In the genomic region with DNA sequence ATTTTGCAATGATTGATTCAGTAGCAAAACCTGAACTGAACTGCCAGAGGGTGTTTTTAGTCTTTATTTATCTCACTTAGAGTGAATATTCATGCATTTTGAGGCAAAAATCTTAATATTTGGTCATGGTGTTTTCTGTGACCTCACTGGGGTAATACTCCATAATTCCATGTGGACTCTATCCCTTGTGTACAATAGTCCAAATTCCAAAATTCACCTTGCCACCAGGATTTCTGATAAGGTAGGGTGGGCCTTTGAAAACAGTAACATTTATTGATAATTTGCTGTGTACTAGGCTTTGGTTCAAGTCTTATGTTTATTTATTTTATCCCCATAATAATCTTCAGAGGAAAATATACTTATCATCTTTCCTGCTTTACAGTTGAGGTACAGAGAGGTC, we compare ENCODE assay signal across 25 cellular contexts.
"Had no signal": no experiment of that assay in that cellular context is flagged by ENCODE, and none has a peak within 500 bp of the region (broad histone marks: within the 10 kb centered on the region; RNA-seq: fewer than 3 reads in every experiment).

No MANE protein-coding gene starts in this region.

- H3K27ac ChIP-seq: colonic mucosa, coronary artery, dorsolateral prefrontal cortex, epithelial cell of prostate, esophagus muscularis mucosa, esophagus squamous epithelium, foreskin keratinocyte, gastrocnemius medialis, gastroesophageal sphincter, heart left ventricle, heart right ventricle had no signal

- DNase-seq: colonic mucosa; cortex of kidney; dermis blood vessel endothelial cell; dorsolateral prefrontal cortex; effector CD4-positive, alpha-beta T cell; effector CD8-positive, alpha-beta T cell; effector memory CD4-positive, alpha-beta T cell; effector memory CD8-positive, alpha-beta T cell; endodermal cell; erythroblast; esophagus squamous epithelium; foreskin fibroblast; foreskin keratinocyte; foreskin melanocyte; gastrocnemius medialis; glutamatergic neuron; head of caudate nucleus; heart left ventricle; heart right ventricle had no signal

- H3K36me3 ChIP-seq: colonic mucosa, esophagus muscularis mucosa, esophagus squamous epithelium, gastrocnemius medialis, gastroesophageal sphincter, heart left ventricle, heart right ventricle had no signal

- H3K27ac Mint-ChIP-seq: dendritic cell treated with granulocyte-macrophage colony-stimulating factor and Interleukin-4, amounts not matched to agents 40 ng/mL and 50 ng/mL, for 4 days; effector memory CD8-positive, alpha-beta T cell; endodermal cell had no signal

- H3K4me3 Mint-ChIP-seq: dendritic cell treated with granulocyte-macrophage colony-stimulating factor and Interleukin-4, amounts not matched to agents 40 ng/mL and 50 ng/mL, for 4 days; effector memory CD8-positive, alpha-beta T cell; endodermal cell had no signal

- ATAC-seq: effector memory CD8-positive, alpha-beta T cell; esophagus mucosa; foreskin keratinocyte; gastrocnemius medialis; gastroesophageal sphincter; heart left ventricle; heart right ventricle had no signal

- H3K9me3 ChIP-seq: colonic mucosa, esophagus muscularis mucosa, esophagus squamous epithelium, gastrocnemius medialis, gastroesophageal sphincter, heart left ventricle, heart right ventricle had no signal

- H3K27me3 ChIP-seq: colonic mucosa, dorsolateral prefrontal cortex, esophagus muscularis mucosa, esophagus squamous epithelium, foreskin keratinocyte, gastrocnemius medialis, gastroesophageal sphincter, heart left ventricle, heart right ventricle had no signal

- H3K27me3 Mint-ChIP-seq: dendritic cell treated with granulocyte-macrophage colony-stimulating factor and Interleukin-4, amounts not matched to agents 40 ng/mL and 50 ng/mL, for 4 days had no signal

- H3K4me3 ChIP-seq: colonic mucosa, coronary artery, dorsolateral prefrontal cortex, esophagus muscularis mucosa, esophagus squamous epithelium, gastrocnemius medialis, gastroesophageal sphincter, heart left ventricle, heart right ventricle had no signal

- H3K4me1 ChIP-seq: colonic mucosa, esophagus squamous epithelium, foreskin keratinocyte had no signal

- H3K9me3 Mint-ChIP-seq: dendritic cell treated with granulocyte-macrophage colony-stimulating factor and Interleukin-4, amounts not matched to agents 40 ng/mL and 50 ng/mL, for 4 days; endodermal cell had no signal
